8 cellular contexts compared by ENCODE assay signal in genomic region chr7:73557397-73558257, GRCh38. TPM values are rescaled to one million over a fixed set of nuclear protein-coding genes. Genes with fewer than 3 reads are reported as not detected.
DNase-seq lines count a peak whose midpoint lies in the region; ATAC-seq and TF ChIP-seq lines count a peak whose summit lies in the region.

TSS of gene BCL7B (minus strand) at chr7:73557690. CDS start at chr7:73557578, 112 bp downstream.

- intact Hi-C loops in heart left ventricle (cut with DNase I) (loop anchor here in 6 of 10 donors (1.0 to 5.0 kb wide), 5 partner anchors 21 to 35 kb away; partner anchors contain the start of genes BAZ1B (in 6 of the 6) and TBL2 (in 3 of the 6)), posterior cingulate gyrus (cut with DNase I) (loop anchor here (1.0 to 2.0 kb wide), 2 partner anchors 21 to 37 kb away; partner anchors contain the start of gene TBL2)

- H3K27me3 Mint-ChIP-seq in type B pancreatic cell: peaks cover 8% of the 10 kb centered on the region

- no peaks in the 10 kb centered on the region for H3K9me3 Mint-ChIP-seq in type B pancreatic cell

- no peaks in the 10 kb centered on the region for H3K9me2 ChIP-seq in Karpas-422 (replicated peaks; ENCODE audit: insufficient read depth, low read length)

- H3K36me3 ChIP-seq in Karpas-422 (ENCODE audit: insufficient read depth, low read length): peaks cover 16% of the 10 kb centered on the region; the same call in 1 of the 2 replicates
- peaks cover 3% of the 10 kb centered on the region for H3K36me3 ChIP-seq in adipocyte (ENCODE audit: control insufficient read depth, insufficient read depth, low read length, severe bottlenecking)
- H3K36me3 ChIP-seq in heart left ventricle: peaks cover 0 to 27% (median 18%) of the 10 kb centered on the region in 9 donors

- no peak for TF ChIP-seq CTCF in heart left ventricle (IDR thresholded peaks at IDR 0.05)
- TF ChIP-seq CTCF in type B pancreatic cell (conservative IDR thresholded peaks at IDR 0.05): no peak

- ATAC-seq in GM21723 (IDR thresholded peaks at IDR 0.05; ENCODE audit: unreplicated experiment) (peak; percentile 38), heart left ventricle (peak; percentile 8 to 67 (median 64))

- peaks cover 42% of the 10 kb centered on the region for H3K79me2 ChIP-seq in Karpas-422 (ENCODE audit: low read length)

- 5 to 22% (median 8%) methylated on average over 20 to 83 of the region's 83 CpGs for WGBS in heart left ventricle, 4 donors

- no peaks in the 10 kb centered on the region for H3K36me3 Mint-ChIP-seq in type B pancreatic cell

- H3K27ac ChIP-seq in Karpas-422 (ENCODE audit: low read length) (peak within 1 kb of the TSS; percentile 83), heart left ventricle (peak within 1 kb of the TSS; percentile 96 to 100 (median 99))

- H3K4me2 ChIP-seq in Karpas-422 (ENCODE audit: low read depth, low read length, poor library complexity, severe bottlenecking): peak within 1 kb of the TSS; percentile 82

- peak within 1 kb of the TSS; percentile 100 for H3K9ac ChIP-seq in Karpas-422 (ENCODE audit: low read length)
- H3K9ac ChIP-seq in adipocyte (ENCODE audit: low read length): peak within 1 kb of the TSS; percentile 93

- H3K27me3 ChIP-seq in Karpas-422 (ENCODE audit: low read length) (no peaks in the 10 kb centered on the region), adipocyte (replicated peaks; ENCODE audit: control insufficient read depth, insufficient read depth, low read length) (no peaks in the 10 kb centered on the region), heart left ventricle (no peaks in the 10 kb centered on the region)

- peak within 1 kb of the TSS; percentile 98 for H3K4me3 Mint-ChIP-seq in type B pancreatic cell

- peaks cover 18% of the 10 kb centered on the region for H4K20me1 ChIP-seq in Karpas-422 (ENCODE audit: insufficient read depth, low read depth, low read length)

- H3K4me1 Mint-ChIP-seq in type B pancreatic cell (ENCODE audit: unreplicated experiment): peaks cover 18% of the 10 kb centered on the region

- DNase-seq in EH (ENCODE audit: low read depth) (peak; percentile 68), Karpas-422 (peak; percentile 91), SW 1271 (lab: John Stamatoyannopoulos, UW) (peak; percentile 35 to 74), adipocyte (ENCODE audit: low read depth) (peak; percentile 86), heart left ventricle (peak; percentile 71 to 88 (median 77)), posterior cingulate gyrus (peak; percentile 38 to 96 (median 61)), type B pancreatic cell (ENCODE audit: extremely low spot score, unreplicated experiment) (peak; percentile 82)

- H3K4me3 ChIP-seq in Karpas-422 (ENCODE audit: low read length) (peak within 1 kb of the TSS; percentile 85), adipocyte (ENCODE audit: low read length) (peak within 1 kb of the TSS; percentile 89), heart left ventricle (peak within 1 kb of the TSS; percentile 31 to 96 (median 83))

- H3K9me3 ChIP-seq in Karpas-422 (ENCODE audit: low read length) (no peaks in the 10 kb centered on the region), adipocyte (ENCODE audit: control insufficient read depth, low read length) (no peaks in the 10 kb centered on the region), heart left ventricle (no peaks in the 10 kb centered on the region)

- H3K27ac Mint-ChIP-seq in type B pancreatic cell: peak within 1 kb of the TSS; percentile 99

- H3K4me1 ChIP-seq in Karpas-422 (ENCODE audit: low read length): peaks cover 39% of the 10 kb centered on the region
- H3K4me1 ChIP-seq in adipocyte (ENCODE audit: control insufficient read depth, insufficient read depth, low read length): peaks cover 31% of the 10 kb centered on the region
- peaks cover 0 to 36% (median 21%) of the 10 kb centered on the region in 12 donors for H3K4me1 ChIP-seq in heart left ventricle

- peak within 1 kb of the TSS; percentile 61; the same call in 1 of the 2 replicates for H2AFZ ChIP-seq in Karpas-422 (ENCODE audit: low read length)

- peak; percentile 5 to 66 for TF ChIP-seq POLR2A in heart left ventricle (IDR thresholded peaks at IDR 0.05)

RNA-seq across cellular contexts. Expression of gene BCL7B, which starts in this region (rescaled TPM):
- 37.2 and 50.9 TPM in 2 replicates for total RNA-seq in Karpas-422 (2014; rRNA removed; shearing (Covaris generic); ENCODE audit: low replicate concordance)
- 100 to 1,000 TPM in 2 of 9 donors, 10 to 100 TPM in 7; 63.2 to 182 (median 77.9) TPM for total RNA-seq in heart left ventricle
- 10 to 100 TPM; 65.3 to 88.8 TPM for polyA plus RNA-seq in heart left ventricle
- 32.8 and 37.7 TPM in 2 replicates for total RNA-seq in type B pancreatic cell (ENCODE audit: low replicate concordance)

Comparison
In these comparisons a context has a peak if more than half of its experiments do, and no peak if none do; other contexts are left out.
1. Peak in every context shown above with its lines: DNase-seq, ATAC-seq, H3K4me3 ChIP-seq and H3K27ac ChIP-seq.